In the genomic region with DNA sequence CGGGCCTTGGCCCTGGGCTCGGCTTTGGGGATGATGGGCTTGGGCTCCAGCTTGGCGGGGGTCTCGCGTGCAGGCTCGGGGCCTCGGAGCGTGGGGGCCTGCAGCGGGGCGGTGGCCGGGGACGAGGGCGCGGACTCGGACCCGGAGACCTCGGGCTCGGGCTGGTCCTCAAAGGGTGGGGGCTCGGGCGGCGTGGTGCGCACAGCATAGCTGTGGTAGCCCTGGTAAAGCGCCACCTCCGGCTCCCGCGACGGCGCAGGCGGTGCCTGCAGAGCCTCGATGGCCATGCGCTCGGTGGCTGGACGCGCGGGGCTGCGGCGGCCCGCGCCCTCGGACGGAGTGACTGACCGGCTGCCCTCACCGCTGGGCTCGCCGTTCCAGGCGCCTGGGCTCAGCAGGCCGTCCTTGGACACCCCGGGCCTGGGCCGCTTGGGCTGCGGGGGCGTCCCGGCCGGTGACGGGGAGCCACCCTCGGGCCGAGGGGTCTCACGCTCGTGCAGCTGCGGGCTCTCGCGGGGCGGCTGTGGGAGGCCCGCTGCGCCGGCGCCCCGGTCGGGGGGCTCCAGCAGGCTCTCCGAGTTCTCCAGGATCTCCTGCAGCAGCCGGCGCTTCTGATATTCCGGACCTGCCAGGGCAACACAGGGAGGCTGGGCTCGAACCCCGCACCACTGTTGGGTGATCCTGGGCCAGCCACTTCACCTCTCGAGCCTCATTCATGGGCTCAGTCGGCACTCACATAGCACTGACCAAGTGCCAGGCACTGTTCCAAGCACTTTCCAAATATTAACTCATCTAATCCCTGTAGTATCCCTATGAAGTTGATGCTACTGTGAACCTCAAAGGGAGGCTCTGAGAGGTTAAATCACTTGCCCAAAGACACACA, we compare ENCODE assay signal across 12 cellular contexts.
DNase-seq lines count a peak whose midpoint lies in the region; ATAC-seq and TF ChIP-seq lines count a peak whose summit lies in the region.
"Had no signal": no experiment of that assay in that cellular context is flagged by ENCODE, and none has a peak within 500 bp of the region (broad histone marks: within the 10 kb centered on the region; RNA-seq: fewer than 3 reads in every experiment).

No MANE protein-coding gene starts in this region.

- no peak overlapping the region for H3K27ac Mint-ChIP-seq in activated naive CD8-positive, alpha-beta T cell treated with anti-CD3 and anti-CD28 coated beads, Interleukin-2, amount 10 ng/mL, durations not matched to agents 7 days and 5 days
- no peak overlapping the region for H3K27ac Mint-ChIP-seq in activated naive CD8-positive, alpha-beta T cell treated with anti-CD3 and anti-CD28 coated beads for 36 hours
- no peak overlapping the region for H3K27ac Mint-ChIP-seq in endodermal cell
- H3K27ac Mint-ChIP-seq: activated CD4-positive, alpha-beta T cell treated with anti-CD3 and anti-CD28 coated beads for 36 hours; activated naive CD4-positive, alpha-beta T cell treated with anti-CD3 and anti-CD28 coated beads, Interleukin-2, amount 50 U/mL, for 72 hours had no signal

- intact Hi-C loops in testis (cut with DNase I; ENCODE audit: low total_unique reads), result loop anchor here (5.0 kb wide), 1 partner anchor 76 kb away; no protein-coding TSS in a partner anchor

- POLR2A ChIA-PET in activated naive CD8-positive, alpha-beta T cell treated with anti-CD3 and anti-CD28 coated beads, Interleukin-2, amount 10 ng/mL, durations not matched to agents 7 days and 5 days (lab: Charles Lee), result interaction anchor here (0.7 to 1.6 kb wide), 4 partner anchors 68 to 194 kb away, joined by 3 to 9 read pairs (median 3); no protein-coding TSS in a partner anchor

- no peak overlapping the region for H3K4me3 ChIP-seq in endodermal cell (ENCODE audit: low read length)
- H3K4me3 ChIP-seq in mucosa of stomach (ENCODE audit: low read length), result no peak overlapping the region
- peak overlapping the region; percentile 12 to 31 for H3K4me3 ChIP-seq in testis
- no peak overlapping the region for H3K4me3 ChIP-seq in suprapubic skin
- H3K4me3 ChIP-seq: HAP-1 had no signal

- peaks cover 20% of the 10 kb centered on the region for H3K27me3 Mint-ChIP-seq in activated naive CD8-positive, alpha-beta T cell treated with anti-CD3 and anti-CD28 coated beads, Interleukin-2, amount 10 ng/mL, durations not matched to agents 7 days and 5 days
- H3K27me3 Mint-ChIP-seq in activated naive CD8-positive, alpha-beta T cell treated with anti-CD3 and anti-CD28 coated beads for 36 hours, result peaks cover 33% of the 10 kb centered on the region
- peaks cover 12% of the 10 kb centered on the region for H3K27me3 Mint-ChIP-seq in endodermal cell (ENCODE audit: insufficient read depth)

- H3K27me3 ChIP-seq in endodermal cell (ENCODE audit: control insufficient read depth, insufficient read depth, low read length, poor library complexity, severe bottlenecking), result no peaks in the 10 kb centered on the region
- H3K27me3 ChIP-seq in mucosa of stomach (ENCODE audit: control insufficient read depth, insufficient read depth, low read length), result peaks cover 27% of the 10 kb centered on the region
- no peaks in the 10 kb centered on the region for H3K27me3 ChIP-seq in testis
- H3K27me3 ChIP-seq in suprapubic skin, result peaks cover 23% of the 10 kb centered on the region

- no peaks in the 10 kb centered on the region for H3K9me3 Mint-ChIP-seq in activated naive CD8-positive, alpha-beta T cell treated with anti-CD3 and anti-CD28 coated beads, Interleukin-2, amount 10 ng/mL, durations not matched to agents 7 days and 5 days
- no peaks in the 10 kb centered on the region for H3K9me3 Mint-ChIP-seq in activated naive CD8-positive, alpha-beta T cell treated with anti-CD3 and anti-CD28 coated beads for 36 hours
- H3K9me3 Mint-ChIP-seq in endodermal cell, result no peaks in the 10 kb centered on the region
- H3K9me3 Mint-ChIP-seq: activated naive CD4-positive, alpha-beta T cell treated with anti-CD3 and anti-CD28 coated beads, Interleukin-2, amount 50 U/mL, for 72 hours had no signal

- TF ChIP-seq EP300 in suprapubic skin (IDR thresholded peaks at IDR 0.05), result no peak

- H3K36me3 ChIP-seq in endodermal cell (ENCODE audit: control insufficient read depth, insufficient read depth, low read length) (no peaks in the 10 kb centered on the region), mucosa of stomach (ENCODE audit: control insufficient read depth, insufficient read depth, low read length) (no peaks in the 10 kb centered on the region), testis (ENCODE audit: low read depth, missing control alignments) (no peaks in the 10 kb centered on the region), suprapubic skin (no peaks in the 10 kb centered on the region)
- H3K36me3 ChIP-seq: HAP-1 had no signal

- no peak for TF ChIP-seq CTCF in endodermal cell (conservative IDR thresholded peaks at IDR 0.05)
- no peak for TF ChIP-seq CTCF in testis (IDR thresholded peaks at IDR 0.05)
- TF ChIP-seq CTCF in suprapubic skin (IDR thresholded peaks at IDR 0.05), result no peak

- no peaks in the 10 kb centered on the region for H3K36me3 Mint-ChIP-seq in activated naive CD8-positive, alpha-beta T cell treated with anti-CD3 and anti-CD28 coated beads, Interleukin-2, amount 10 ng/mL, durations not matched to agents 7 days and 5 days
- H3K36me3 Mint-ChIP-seq in activated naive CD8-positive, alpha-beta T cell treated with anti-CD3 and anti-CD28 coated beads for 36 hours, result no peaks in the 10 kb centered on the region
- no peaks in the 10 kb centered on the region for H3K36me3 Mint-ChIP-seq in endodermal cell (ENCODE audit: low read depth)
- H3K36me3 Mint-ChIP-seq: activated naive CD4-positive, alpha-beta T cell treated with anti-CD3 and anti-CD28 coated beads, Interleukin-2, amount 50 U/mL, for 72 hours had no signal

- H3K27ac ChIP-seq in endodermal cell (ENCODE audit: low read depth, low read length) (no peak overlapping the region), testis (no peak overlapping the region), suprapubic skin (no peak overlapping the region)
- H3K27ac ChIP-seq: KMS-11 had no signal

- 93 to 97% methylated on average over 38 to 76 of the region's 76 CpGs for WGBS in endodermal cell (ENCODE audit: insufficient coverage in 1 of 2, insufficient read length in 1 of 2), 2 experiments
- 26 to 34% methylated on average over 5 to 38 of the region's 76 CpGs for WGBS in testis, 2 donors
- 65% methylated on average over 9 of the region's 76 CpGs for WGBS in suprapubic skin

- no peaks in the 10 kb centered on the region for H3K4me1 ChIP-seq in endodermal cell (ENCODE audit: control insufficient read depth, insufficient read depth, low read length)
- no peaks in the 10 kb centered on the region for H3K4me1 ChIP-seq in mucosa of stomach (ENCODE audit: control insufficient read depth, insufficient read depth, low read length)
- H3K4me1 ChIP-seq in testis, result no peaks in the 10 kb centered on the region
- H3K4me1 ChIP-seq in suprapubic skin, result peaks cover 5% of the 10 kb centered on the region
- H3K4me1 ChIP-seq: HAP-1 had no signal

- no peak overlapping the region for H3K9ac ChIP-seq in endodermal cell (ENCODE audit: extremely low read depth, low read length, poor library complexity, severe bottlenecking)
- H3K9ac ChIP-seq in mucosa of stomach (ENCODE audit: low read length), result peak overlapping the region; percentile 3
- H3K9ac ChIP-seq: KMS-11 had no signal

- no peak overlapping the region for H3K4me3 Mint-ChIP-seq in activated naive CD8-positive, alpha-beta T cell treated with anti-CD3 and anti-CD28 coated beads, Interleukin-2, amount 10 ng/mL, durations not matched to agents 7 days and 5 days
- H3K4me3 Mint-ChIP-seq in activated naive CD8-positive, alpha-beta T cell treated with anti-CD3 and anti-CD28 coated beads for 36 hours, result no peak overlapping the region
- H3K4me3 Mint-ChIP-seq in endodermal cell, result no peak overlapping the region
- H3K4me3 Mint-ChIP-seq: activated CD4-positive, alpha-beta T cell treated with anti-CD3 and anti-CD28 coated beads for 36 hours had no signal

- peak; percentile 20 for ATAC-seq in activated naive CD8-positive, alpha-beta T cell treated with anti-CD3 and anti-CD28 coated beads, Interleukin-2, amount 10 ng/mL, durations not matched to agents 7 days and 5 days (ENCODE audit: low read depth)
- no peak for ATAC-seq in HG02970 (IDR thresholded peaks at IDR 0.05; ENCODE audit: low FRiP score, unreplicated experiment)

- no peaks in the 10 kb centered on the region for H3K9me3 ChIP-seq in endodermal cell (ENCODE audit: control insufficient read depth, low read length)
- no peaks in the 10 kb centered on the region for H3K9me3 ChIP-seq in mucosa of stomach (ENCODE audit: control insufficient read depth, low read length)
- H3K9me3 ChIP-seq in testis, result no peaks in the 10 kb centered on the region
- H3K9me3 ChIP-seq in suprapubic skin, result no peaks in the 10 kb centered on the region
- H3K9me3 ChIP-seq: HAP-1 had no signal

- no peak for TF ChIP-seq POLR2A in testis (IDR thresholded peaks at IDR 0.05)
- no peak for TF ChIP-seq POLR2A in suprapubic skin (IDR thresholded peaks at IDR 0.05)

- no peak for DNase-seq in activated naive CD8-positive, alpha-beta T cell treated with anti-CD3 and anti-CD28 coated beads, Interleukin-2, amount 10 ng/mL, durations not matched to agents 7 days and 5 days
- DNase-seq in activated naive CD8-positive, alpha-beta T cell treated with anti-CD3 and anti-CD28 coated beads for 36 hours, result no peak
- DNase-seq in endodermal cell (peak; percentile 45), testis (no peak), pons (ENCODE audit: low spot score) (no peak), suprapubic skin (ENCODE audit: low spot score in 2 of 2) (no peak)

- peaks cover 14% of the 10 kb centered on the region for H3K4me1 Mint-ChIP-seq in activated naive CD8-positive, alpha-beta T cell treated with anti-CD3 and anti-CD28 coated beads, Interleukin-2, amount 10 ng/mL, durations not matched to agents 7 days and 5 days
- H3K4me1 Mint-ChIP-seq in activated naive CD8-positive, alpha-beta T cell treated with anti-CD3 and anti-CD28 coated beads for 36 hours, result peaks cover 2% of the 10 kb centered on the region
- peaks cover 6% of the 10 kb centered on the region for H3K4me1 Mint-ChIP-seq in endodermal cell

Comparison
In these comparisons a context has a peak if more than half of its experiments do, and no peak if none do; other contexts are left out.
1. H3K4me3 ChIP-seq: peak in testis (2 of 2); none in endodermal cell (single experiment), mucosa of stomach (single experiment) and suprapubic skin (single experiment).